In the genomic region with DNA sequence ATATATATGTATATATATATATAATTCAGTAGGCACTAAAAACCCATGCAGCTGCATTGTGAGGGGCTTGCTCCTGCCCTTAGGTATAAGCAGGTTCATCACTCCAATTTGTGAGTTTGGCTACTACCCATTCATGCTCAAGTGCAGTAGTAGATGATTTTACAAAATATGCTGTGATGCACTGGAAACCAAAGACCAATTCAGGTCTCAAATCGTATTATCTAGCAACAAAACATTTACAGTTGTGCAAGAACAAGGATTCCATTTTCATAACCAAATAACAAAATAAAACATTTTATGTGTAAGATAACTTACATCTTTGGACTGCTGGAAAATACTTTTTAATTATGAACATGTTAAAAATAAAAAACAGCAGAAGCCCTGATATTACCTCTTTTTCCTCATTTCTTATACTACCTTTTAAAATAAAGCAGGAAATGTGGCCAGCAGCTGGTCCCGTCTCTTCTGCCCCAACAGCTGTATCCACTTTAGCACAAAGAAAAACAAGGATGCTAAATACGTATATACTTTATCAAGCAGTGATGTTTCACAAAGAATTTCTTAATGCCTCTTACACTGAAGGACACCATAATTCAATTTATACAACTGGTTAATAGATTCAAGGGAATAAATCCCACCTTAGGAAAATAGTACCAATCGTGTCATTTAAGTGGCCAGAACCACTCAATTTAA, we compare ENCODE assay signal across 8 cellular contexts. TPM values are rescaled to one million over a fixed set of nuclear protein-coding genes. Genes with fewer than 3 reads are reported as not detected.
DNase-seq lines count a peak whose midpoint lies in the region; ATAC-seq and TF ChIP-seq lines count a peak whose summit lies in the region.

No MANE protein-coding gene starts in this region.

- peaks cover 37% of the 10 kb centered on the region for H3K36me3 Mint-ChIP-seq in activated T-cell treated with anti-CD3 and anti-CD28 coated beads, Interleukin-2, amount 50 U/mL, for 4 hours (ENCODE audit: insufficient read depth)
- H3K36me3 Mint-ChIP-seq in activated naive CD8-positive, alpha-beta T cell treated with anti-CD3 and anti-CD28 coated beads for 36 hours = peaks cover 42% of the 10 kb centered on the region

- 4 to 5% methylated on average over 4 of the region's 4 CpGs for WGBS in transverse colon (ENCODE audit: low coverage in 1 of 2), 2 donors

- intact Hi-C loops in transverse colon (cut with DNase I; ENCODE audit: low total_unique reads) = loop anchor here (5.0 kb wide), 1 partner anchor 35 kb away; the partner anchor contains the start of genes DLG2 and TMEM126B

- H3K9me3 ChIP-seq in transverse colon = no peaks in the 10 kb centered on the region

- H3K9me3 Mint-ChIP-seq in activated T-cell treated with anti-CD3 and anti-CD28 coated beads, Interleukin-2, amount 50 U/mL, for 4 hours = no peaks in the 10 kb centered on the region
- no peaks in the 10 kb centered on the region for H3K9me3 Mint-ChIP-seq in activated naive CD8-positive, alpha-beta T cell treated with anti-CD3 and anti-CD28 coated beads for 36 hours

- no peak for TF ChIP-seq POLR2A in transverse colon (IDR thresholded peaks at IDR 0.05)

- no peak for TF ChIP-seq CTCF in kidney epithelial cell (IDR thresholded peaks at IDR 0.05; ENCODE audit: insufficient read depth, low read length, poor library complexity, severe bottlenecking)
- TF ChIP-seq CTCF in transverse colon (IDR thresholded peaks at IDR 0.05) = no peak

- no peaks in the 10 kb centered on the region for H3K27me3 Mint-ChIP-seq in activated T-cell treated with anti-CD3 and anti-CD28 coated beads, Interleukin-2, amount 50 U/mL, for 4 hours (ENCODE audit: low read depth)
- peaks cover 3% of the 10 kb centered on the region for H3K27me3 Mint-ChIP-seq in activated naive CD8-positive, alpha-beta T cell treated with anti-CD3 and anti-CD28 coated beads for 36 hours

- POLR2A ChIA-PET in HEK293T (lab: Yijun Ruan, JAX) = interaction anchor here (0.9 kb wide), 1 partner anchor 34 kb away, joined by 3 read pairs; the partner anchor contains the start of genes DLG2 and TMEM126B

- no peak for ATAC-seq in activated T-cell treated with anti-CD3 and anti-CD28 coated beads, Interleukin-2, amount 50 U/mL, for 4 hours

- H3K4me3 ChIP-seq in kidney epithelial cell (ENCODE audit: low read depth, low read length) (peak overlapping the region; percentile 95), transverse colon (peak overlapping the region in 3 of 4 donors; percentile 88 to 93 (median 89))

- H3K27ac Mint-ChIP-seq in activated naive CD8-positive, alpha-beta T cell treated with anti-CD3 and anti-CD28 coated beads for 36 hours = no peak overlapping the region

- H3K4me1 Mint-ChIP-seq in activated T-cell treated with anti-CD3 and anti-CD28 coated beads, Interleukin-2, amount 50 U/mL, for 4 hours (ENCODE audit: low read depth) = peaks cover 47% of the 10 kb centered on the region
- H3K4me1 Mint-ChIP-seq in activated naive CD8-positive, alpha-beta T cell treated with anti-CD3 and anti-CD28 coated beads for 36 hours = peaks cover 42% of the 10 kb centered on the region

- in situ Hi-C loops in transverse colon (cut with MboI; ENCODE audit: low pct_ligation_motif_present in 1 of 4, low pct_unique_long_range_greater_than_20kb in 1 of 4, low sequenced_read_pairs in 3 of 4) = loop anchor here in 1 of 4 donors (25.0 kb wide), 1 partner anchor 575 kb away; the partner anchor contains the start of gene EED

- peaks cover 13 to 62% (median 44%) of the 10 kb centered on the region in 4 donors for H3K4me1 ChIP-seq in transverse colon

- H3K27ac ChIP-seq in transverse colon = peak overlapping the region in 3 of 4 donors; percentile 98 to 100 (median 99)

- no peaks in the 10 kb centered on the region for H3K36me3 ChIP-seq in kidney epithelial cell (ENCODE audit: control insufficient read depth, insufficient read depth, low read length)
- peaks cover 0 to 15% (median 3%) of the 10 kb centered on the region in 4 donors for H3K36me3 ChIP-seq in transverse colon

- no peak for DNase-seq in activated T-cell treated with anti-CD3 and anti-CD28 coated beads, Interleukin-2, amount 50 U/mL, for 4 hours
- no peak for DNase-seq in activated T-cell treated with anti-CD3 and anti-CD28 coated beads, Interleukin-2, amount 50 U/mL, for 1 hour
- DNase-seq in activated naive CD8-positive, alpha-beta T cell treated with anti-CD3 and anti-CD28 coated beads for 36 hours = no peak
- DNase-seq in kidney epithelial cell (ENCODE audit: low read depth) (no peak), transverse colon (no peak), HEK293T (ENCODE audit: extremely low spot score) (no peak), GDM1 (lab: John Stamatoyannopoulos, UW) (no peak)
- DNase-seq in activated CD8-positive, alpha-beta memory T cell treated with anti-CD3 and anti-CD28 coated beads for 24 hours = no peak

- TF ChIP-seq EP300 in transverse colon (IDR thresholded peaks at IDR 0.05; ENCODE audit: low read depth) = no peak

- CTCF ChIA-PET in HEK293T (lab: Yijun Ruan, JAX) = no interaction called here

- H3K27me3 ChIP-seq in kidney epithelial cell (ENCODE audit: control insufficient read depth, insufficient read depth, low read length) (no peaks in the 10 kb centered on the region), transverse colon (no peaks in the 10 kb centered on the region)

- peak overlapping the region; percentile 99 for H3K4me3 Mint-ChIP-seq in activated T-cell treated with anti-CD3 and anti-CD28 coated beads, Interleukin-2, amount 50 U/mL, for 4 hours
- H3K4me3 Mint-ChIP-seq in activated naive CD8-positive, alpha-beta T cell treated with anti-CD3 and anti-CD28 coated beads for 36 hours = peak overlapping the region; percentile 76

TF ChIP-seq in HEK293T, 16 proteins besides CTCF, POLR2A, EP300 and RAD21:
- TF ChIP-seq NFRKB (IDR thresholded peaks at IDR 0.05) (no peak), FOXM1 (IDR thresholded peaks at IDR 0.05; ENCODE audit: borderline replicate concordance) (no peak), PKNOX1 (IDR thresholded peaks at IDR 0.05) (no peak), HDGF (IDR thresholded peaks at IDR 0.05; ENCODE audit: borderline replicate concordance) (no peak), TARDBP (IDR thresholded peaks at IDR 0.05) (no peak), BHLHE40 (IDR thresholded peaks at IDR 0.05; ENCODE audit: borderline replicate concordance) (no peak), L3MBTL2 (conservative IDR thresholded peaks at IDR 0.05) (no peak), FOXK2 (IDR thresholded peaks at IDR 0.05) (no peak), FOXA1 (IDR thresholded peaks at IDR 0.05) (no peak), SUZ12 (IDR thresholded peaks at IDR 0.05) (no peak), ZNF384 (IDR thresholded peaks at IDR 0.05) (no peak), SP1 (IDR thresholded peaks at IDR 0.05) (no peak), ARNT (IDR thresholded peaks at IDR 0.05) (no peak), CTBP1 (IDR thresholded peaks at IDR 0.05; ENCODE audit: borderline replicate concordance) (no peak), LEF1 (IDR thresholded peaks at IDR 0.05; ENCODE audit: borderline replicate concordance) (no peak), ELF4 (IDR thresholded peaks at IDR 0.05) (no peak)

RNA-seq across cellular contexts. Expression of gene CREBZF, which starts 2.8 kb away (rescaled TPM):
- total RNA-seq in activated T-cell treated with anti-CD3 and anti-CD28 coated beads, Interleukin-2, amount 50 U/mL, for 4 hours = 10 to 100 TPM; 28.9 to 31.9 (median 31.1) TPM
- total RNA-seq in activated naive CD8-positive, alpha-beta T cell treated with anti-CD3 and anti-CD28 coated beads for 36 hours = 10 to 100 TPM; 38.1 to 38.4 TPM
- total RNA-seq in kidney epithelial cell (21.4 and 24.7 TPM in 2 replicates), transverse colon (100 to 1,000 TPM in 1 of 4 donors, 10 to 100 TPM in 3; 55.3 to 147 (median 85.5) TPM)

RNA-seq across cellular contexts. Expression of gene TMEM126A, which starts 14.4 kb away (rescaled TPM):
- 10 to 100 TPM; 80.7 to 86.5 (median 81.1) TPM for total RNA-seq in activated T-cell treated with anti-CD3 and anti-CD28 coated beads, Interleukin-2, amount 50 U/mL, for 4 hours
- 10 to 100 TPM; 53.7 to 55.9 TPM for total RNA-seq in activated naive CD8-positive, alpha-beta T cell treated with anti-CD3 and anti-CD28 coated beads for 36 hours
- total RNA-seq in kidney epithelial cell (24.8 and 34.8 TPM in 2 replicates), transverse colon (10 to 100 TPM in 2 of 4 donors, 1 to 10 TPM in 1, not detected in 1; 4.0 to 17.5 (median 11.3) TPM)

RNA-seq across cellular contexts. Expression of gene CCDC89, which starts 23.9 kb away (rescaled TPM):
- not detected for total RNA-seq in activated T-cell treated with anti-CD3 and anti-CD28 coated beads, Interleukin-2, amount 50 U/mL, for 4 hours
- not detected for total RNA-seq in activated naive CD8-positive, alpha-beta T cell treated with anti-CD3 and anti-CD28 coated beads for 36 hours
- total RNA-seq in kidney epithelial cell = 2.0 and 2.2 TPM in 2 replicates
- 1 to 10 TPM in 3 of 4 donors, under 1 TPM in 1; 1.00 to 9.6 (median 7.2) TPM for total RNA-seq in transverse colon

RNA-seq across cellular contexts. Expression of gene TMEM126B, which starts 33.7 kb away (rescaled TPM):
- total RNA-seq in activated T-cell treated with anti-CD3 and anti-CD28 coated beads, Interleukin-2, amount 50 U/mL, for 4 hours = 10 to 100 TPM; 51.8 to 58.8 (median 56.1) TPM
- 10 to 100 TPM; 67.2 to 68.5 TPM for total RNA-seq in activated naive CD8-positive, alpha-beta T cell treated with anti-CD3 and anti-CD28 coated beads for 36 hours
- total RNA-seq in kidney epithelial cell (53.1 and 71.7 TPM in 2 replicates), transverse colon (10 to 100 TPM; 29.9 to 48.3 (median 42.6) TPM)

RNA-seq across cellular contexts. Expression of gene DLG2, which starts 35.0 kb away (rescaled TPM):
- 1 to 10 TPM in 1 of 3 donors, under 1 TPM in 2; 0.54 to 1.3 (median 0.58) TPM for total RNA-seq in activated T-cell treated with anti-CD3 and anti-CD28 coated beads, Interleukin-2, amount 50 U/mL, for 4 hours
- total RNA-seq in activated naive CD8-positive, alpha-beta T cell treated with anti-CD3 and anti-CD28 coated beads for 36 hours = 1 to 10 TPM; 1.7 to 1.9 TPM
- total RNA-seq in kidney epithelial cell (0.75 and 1.8 TPM in 2 replicates), transverse colon (10 to 100 TPM in 1 of 4 donors, 1 to 10 TPM in 3; 1.9 to 28.3 (median 3.7) TPM)
